35 cellular contexts compared by ENCODE assay signal in genomic region chr5:14962604-14963003, GRCh38.
"Had no signal": no experiment of that assay in that cellular context is flagged by ENCODE, and none has a peak within 500 bp of the region (broad histone marks: within the 10 kb centered on the region; RNA-seq: fewer than 3 reads in every experiment).

No MANE protein-coding gene starts in this region.

- H3K9me3 ChIP-seq: adrenal gland, body of pancreas, breast epithelium had no signal

- H3K4me3 ChIP-seq: adrenal gland, body of pancreas, breast epithelium, cardiac muscle cell had no signal

- H3K27me3 ChIP-seq: adrenal gland, body of pancreas, brain microvascular endothelial cell, breast epithelium, cardiac muscle cell had no signal

- FAIRE-seq: astrocyte, TTC549 had no signal

- DNase-seq: activated B cell treated with CpG ODN at 0.5 μM for 24 hours; activated CD4-positive, alpha-beta memory T cell treated with anti-CD3 and anti-CD28 coated beads for 36 hours; activated CD4-positive, alpha-beta T cell treated with anti-CD3 and anti-CD28 coated beads for 4 hours; activated CD4-positive, alpha-beta T cell treated with anti-CD3 and anti-CD28 coated beads, Interleukin-2, amount 10 ng/mL, durations not matched to agents 24 days and 14 days; activated CD4-positive, alpha-beta T cell treated with anti-CD3 and anti-CD28 coated beads, Interleukin-2, amount 50 U/mL, for 1 hour; activated CD4-positive, alpha-beta T cell treated with anti-CD3 and anti-CD28 coated beads, Interleukin-2, amount 50 U/mL, for 4 hours; activated CD4-positive, CD25-positive, alpha-beta regulatory T cell treated with anti-CD3 and anti-CD28 coated beads, Interleukin-2, amount 50 U/mL, for 72 hours; activated CD8-positive, alpha-beta memory T cell treated with anti-CD3 and anti-CD28 coated beads, Interleukin-2, amount 50 U/mL, for 4 hours; activated CD8-positive, alpha-beta T cell treated with anti-CD3 and anti-CD28 coated beads for 36 hours; activated effector memory CD4-positive, alpha-beta T cell treated with anti-CD3 and anti-CD28 coated beads, Interleukin-2, amount 50 U/mL, for 16 hours; activated gamma-delta T cell treated with Interleukin-2 at 50 U/mL for 16 hours; activated naive CD4-positive, alpha-beta T cell; activated naive CD4-positive, alpha-beta T cell treated with anti-CD3 and anti-CD28 coated beads for 36 hours; activated naive CD4-positive, alpha-beta T cell treated with anti-CD3 and anti-CD28 coated beads, Interleukin-2, amount 50 U/mL, for 16 hours; activated naive CD8-positive, alpha-beta T cell treated with anti-CD3 and anti-CD28 coated beads for 36 hours; activated T-cell treated with anti-CD3 and anti-CD28 coated beads for 4 hours; activated T-cell treated with anti-CD3 and anti-CD28 coated beads, Interleukin-2, amount 50 U/mL, for 1 hour; activated T-cell treated with anti-CD3 and anti-CD28 coated beads, Interleukin-2, amount 50 U/mL, for 4 hours; activated T-cell treated with anti-CD3 and anti-CD28 coated beads, Interleukin-2, amount 50 U/mL, for 72 hours; adrenal gland; amniotic stem cell; aorta; body of pancreas; brain microvascular endothelial cell; caudate nucleus; cerebellar nuclear complex; T-helper 2 cell; T-helper 9 cell had no signal

- H3K27ac ChIP-seq: adrenal gland, body of pancreas, brain microvascular endothelial cell, breast epithelium, cardiac muscle cell, VCaP had no signal

- H3K4me1 ChIP-seq: adrenal gland, body of pancreas, breast epithelium had no signal

- H3K36me3 ChIP-seq: adrenal gland, brain microvascular endothelial cell, breast epithelium, cardiac muscle cell had no signal

- ATAC-seq: activated CD8-positive, alpha-beta T cell treated with anti-CD3 and anti-CD28 coated beads for 36 hours; activated naive CD4-positive, alpha-beta T cell treated with anti-CD3 and anti-CD28 coated beads, Interleukin-2, amount 50 U/mL, for 72 hours; activated T-cell treated with anti-CD3 and anti-CD28 coated beads, Interleukin-2, amount 50 U/mL, for 4 hours; activated T-cell treated with anti-CD3 and anti-CD28 coated beads, Interleukin-2, amount 50 U/mL, for 72 hours; activated T-helper 17 cell treated with anti-CD3 and anti-CD28 coated beads, Interleukin-2, amount 50 U/mL, for 72 hours; body of pancreas had no signal
